ENCODE assay signal across 19 cellular contexts in the genomic region with DNA sequence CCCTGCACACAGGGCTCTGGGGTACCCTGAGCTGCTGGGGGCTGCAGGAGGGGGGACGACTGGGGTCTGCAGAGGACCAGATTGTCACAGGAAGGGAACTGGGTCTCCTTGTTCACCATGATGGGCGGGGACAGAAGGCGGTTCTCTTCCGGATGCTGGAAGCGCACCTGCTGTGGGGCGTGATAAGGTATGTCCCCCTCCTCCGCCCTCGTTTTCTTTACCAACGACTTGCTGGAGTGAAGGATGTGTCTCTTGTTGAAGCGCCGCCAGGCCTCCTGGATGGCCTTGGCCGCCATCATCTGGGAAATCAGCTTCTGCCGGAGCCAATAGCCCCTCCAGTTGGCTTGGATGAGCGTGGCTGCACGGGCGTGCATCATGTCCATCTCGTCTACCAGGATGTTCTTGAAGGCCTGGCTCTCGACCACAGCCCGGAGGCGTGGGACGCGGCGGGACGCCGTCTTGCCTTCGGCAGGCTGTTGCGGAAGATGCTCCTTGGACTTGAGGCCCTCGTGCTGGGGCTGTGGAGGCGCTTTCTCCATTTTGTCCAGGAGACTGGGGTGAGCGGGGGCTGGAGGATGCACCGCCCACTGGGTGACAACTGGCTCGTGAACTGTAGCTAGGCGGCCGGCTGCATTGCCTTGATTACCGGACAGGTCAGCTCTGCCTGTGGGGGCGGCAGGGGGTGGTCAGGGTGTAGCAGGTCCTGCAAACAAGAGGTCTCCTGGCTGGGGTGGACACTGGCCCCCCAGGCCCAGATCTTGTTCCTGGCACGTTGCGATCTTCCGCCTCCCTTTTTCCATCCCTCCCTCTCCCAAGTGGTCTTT. TPM values are rescaled to one million over a fixed set of nuclear protein-coding genes. Genes with fewer than 3 reads are reported as not detected.
DNase-seq lines count a peak whose midpoint lies in the region; ATAC-seq, FAIRE-seq and TF ChIP-seq lines count a peak whose summit lies in the region.
"Had no signal": no experiment of that assay in that cellular context is flagged by ENCODE, and none has a peak within 500 bp of the region (broad histone marks: within the 10 kb centered on the region; RNA-seq: fewer than 3 reads in every experiment).

No MANE protein-coding gene starts in this region.

- H3K4me3 Mint-ChIP-seq in IgD-negative memory B cell, result peak overlapping the region in 1 of 4 donors; percentile 52
- H3K4me3 Mint-ChIP-seq in central memory CD8-positive, alpha-beta T cell, result no peak overlapping the region
- H3K4me3 Mint-ChIP-seq: CD14-positive monocyte; CD8-positive, alpha-beta T cell had no signal

- no peaks in the 10 kb centered on the region for H3K27me3 Mint-ChIP-seq in IgD-negative memory B cell
- H3K27me3 Mint-ChIP-seq in central memory CD8-positive, alpha-beta T cell, result no peaks in the 10 kb centered on the region

- FAIRE-seq in RCC 7860 (lab: Jason Lieb, UNC), result no peak
- FAIRE-seq: A549, D721Med, GM12892 had no signal

- H3K27ac ChIP-seq in neural cell (ENCODE audit: low read length) (no peak overlapping the region), transverse colon (no peak overlapping the region), breast epithelium (no peak overlapping the region)
- H3K27ac ChIP-seq: A549 had no signal

- H2AFZ ChIP-seq in neural cell (ENCODE audit: low read depth, low read length), result no peak overlapping the region

- no peak overlapping the region for H3K4me2 ChIP-seq in neural cell (ENCODE audit: low read length)
- H3K4me2 ChIP-seq: A549 had no signal

- H3K27ac Mint-ChIP-seq in IgD-negative memory B cell, result peak overlapping the region in 2 of 3 donors; percentile 74 to 81
- H3K27ac Mint-ChIP-seq in central memory CD8-positive, alpha-beta T cell (ENCODE audit: low read depth), result peak overlapping the region; percentile 73
- H3K27ac Mint-ChIP-seq: CD8-positive, alpha-beta T cell had no signal

- intact Hi-C loops in transverse colon (cut with DNase I; ENCODE audit: low total_unique reads), result loop anchor here (10.0 kb wide), 1 partner anchor 148 kb away; the partner anchor contains the start of gene SSBP4
- intact Hi-C loops in breast epithelium (cut with DNase I; ENCODE audit: low total_unique reads), result loop anchor here (10.0 kb wide), 1 partner anchor 148 kb away; the partner anchor contains the start of gene SSBP4

- H3K9me3 ChIP-seq in neural cell (ENCODE audit: low read length) (no peaks in the 10 kb centered on the region), transverse colon (no peaks in the 10 kb centered on the region), breast epithelium (no peaks in the 10 kb centered on the region)
- H3K9me3 ChIP-seq: A549 had no signal

- no peak overlapping the region for H3K4me3 ChIP-seq in H7 (ENCODE audit: insufficient read depth, low read depth, low read length)
- H3K4me3 ChIP-seq in neural cell (ENCODE audit: low read length), result no peak overlapping the region
- H3K4me3 ChIP-seq in transverse colon, result no peak overlapping the region
- H3K4me3 ChIP-seq in breast epithelium, result no peak overlapping the region
- H3K4me3 ChIP-seq: A549 had no signal

- no peaks in the 10 kb centered on the region for H4K20me1 ChIP-seq in neural cell (ENCODE audit: insufficient read depth)

- ATAC-seq in central memory CD8-positive, alpha-beta T cell (replicated peaks; ENCODE audit: extremely low read depth, poor library complexity, severe bottlenecking), result no peak
- ATAC-seq in HG03571 (IDR thresholded peaks at IDR 0.05; ENCODE audit: unreplicated experiment), result no peak
- ATAC-seq: A549; CD8-positive, alpha-beta T cell; HCT116 had no signal

- DNase-seq in H7 (peak; percentile 58), transverse colon (no peak), breast epithelium (ENCODE audit: low spot score in 2 of 2) (no peak), RCC 7860 (ENCODE audit: low spot score) (no peak)
- DNase-seq in central memory CD8-positive, alpha-beta T cell (ENCODE audit: low spot score in 2 of 2), result no peak
- DNase-seq: CD8-positive, alpha-beta T cell; COR-L47; DMS153; DMS79 treated with DMSO at 0.1 percent for 48 hours; GDM1 had no signal

- H3K9me3 Mint-ChIP-seq in IgD-negative memory B cell, result no peaks in the 10 kb centered on the region
- H3K9me3 Mint-ChIP-seq in central memory CD8-positive, alpha-beta T cell, result no peaks in the 10 kb centered on the region
- H3K9me3 Mint-ChIP-seq: CD14-positive monocyte; CD8-positive, alpha-beta T cell had no signal

- H3K9ac ChIP-seq in neural cell (ENCODE audit: low read length), result no peak overlapping the region

- no peaks in the 10 kb centered on the region for H3K9me2 ChIP-seq in neural cell (ENCODE audit: insufficient read depth, low read length)

- 91 to 92% methylated on average over 14 to 37 of the region's 39 CpGs for WGBS in transverse colon (ENCODE audit: low coverage in 1 of 2), 2 donors

- H3K36me3 Mint-ChIP-seq in IgD-negative memory B cell, result peaks cover 2% of the 10 kb centered on the region
- H3K36me3 Mint-ChIP-seq in central memory CD8-positive, alpha-beta T cell (ENCODE audit: insufficient read depth), result peaks cover 65% of the 10 kb centered on the region

- H3K79me2 ChIP-seq in neural cell (replicated peaks; ENCODE audit: insufficient read depth, low read length), result no peaks in the 10 kb centered on the region

- TF ChIP-seq POLR2A in transverse colon (IDR thresholded peaks at IDR 0.05) (no peak), breast epithelium (IDR thresholded peaks at IDR 0.05) (no peak)

- TF ChIP-seq RAD21 in neural cell (conservative IDR thresholded peaks at IDR 0.05), result no peak

- H3K36me3 ChIP-seq in H7 (replicated peaks; ENCODE audit: control insufficient read depth, insufficient read depth, low read length), result no peaks in the 10 kb centered on the region
- no peaks in the 10 kb centered on the region for H3K36me3 ChIP-seq in neural cell (ENCODE audit: insufficient read depth, low read length)
- peaks cover 0 to 13% (median 2%) of the 10 kb centered on the region in 4 donors for H3K36me3 ChIP-seq in transverse colon
- H3K36me3 ChIP-seq in breast epithelium, result peaks cover 5% of the 10 kb centered on the region

- H3K27me3 ChIP-seq in H7 (ENCODE audit: control insufficient read depth, insufficient read depth, low read length) (no peaks in the 10 kb centered on the region), neural cell (ENCODE audit: insufficient read depth, low read depth, low read length) (no peaks in the 10 kb centered on the region), transverse colon (no peaks in the 10 kb centered on the region), breast epithelium (no peaks in the 10 kb centered on the region)

- H3F3A ChIP-seq in neural cell (ENCODE audit: insufficient read depth, low read length, poor library complexity, severe bottlenecking), result no peaks in the 10 kb centered on the region

- no peak for TF ChIP-seq CTCF in neural cell (IDR thresholded peaks at IDR 0.05; ENCODE audit: poor library complexity, severe bottlenecking)
- no peak for TF ChIP-seq CTCF in transverse colon (IDR thresholded peaks at IDR 0.05)
- TF ChIP-seq CTCF in breast epithelium (IDR thresholded peaks at IDR 0.05), result no peak

- in situ Hi-C loops in transverse colon (cut with MboI; ENCODE audit: low pct_ligation_motif_present in 1 of 4, low pct_unique_long_range_greater_than_20kb in 1 of 4, low sequenced_read_pairs in 3 of 4), result loop anchor here in 1 of 4 donors (25.0 kb wide), 1 partner anchor 145 kb away; the partner anchor contains the start of gene SSBP4

- H3K4me1 ChIP-seq in transverse colon (no peaks in the 10 kb centered on the region), breast epithelium (no peaks in the 10 kb centered on the region)
- H3K4me1 ChIP-seq: A549 had no signal

- TF ChIP-seq EP300 in neural cell (conservative IDR thresholded peaks at IDR 0.05; ENCODE audit: poor library complexity, severe bottlenecking) (no peak), transverse colon (IDR thresholded peaks at IDR 0.05; ENCODE audit: low read depth) (no peak)

- H3K4me1 Mint-ChIP-seq in IgD-negative memory B cell, result peaks cover 0 to 6% (median 4%) of the 10 kb centered on the region in 3 donors
- H3K4me1 Mint-ChIP-seq in central memory CD8-positive, alpha-beta T cell, result peaks cover 7% of the 10 kb centered on the region

TF ChIP-seq in neural cell, 6 proteins besides CTCF, POLR2A, EP300 and RAD21:
- TF ChIP-seq TAF1 (IDR thresholded peaks at IDR 0.05; ENCODE audit: low read depth) (no peak), POLR2AphosphoS5 (IDR thresholded peaks at IDR 0.05) (peak; percentile 21), SMC3 (conservative IDR thresholded peaks at IDR 0.05; ENCODE audit: poor library complexity) (no peak)

RNA-seq across cellular contexts. Expression of gene IQCN, which starts 7.2 kb away (rescaled TPM):
- 0.55 and 0.76 TPM in 2 replicates for total RNA-seq in H7 (2014; rRNA removed; shearing (Covaris generic))
- polyA plus RNA-seq in IgD-negative memory B cell, result 1.4 TPM
- polyA plus RNA-seq in neural cell, result 2.5 and 3.7 TPM in 2 replicates
- 2.7 and 4.3 TPM in 2 replicates for polyA minus RNA-seq in neural cell
- total RNA-seq in transverse colon, result 10 to 100 TPM in 3 of 4 donors, 1 to 10 TPM in 1; 4.8 to 49.7 (median 17.5) TPM
- total RNA-seq in breast epithelium, result 10 to 100 TPM in 1 of 3 donors, 1 to 10 TPM in 2; 7.0 to 16.6 (median 9.5) TPM
- total RNA-seq: HT1080 had no signal
- polyA plus RNA-seq: CD14-positive monocyte had no signal

RNA-seq across cellular contexts. Expression of gene JUND, which starts 14.3 kb away (rescaled TPM):
- 173 and 181 TPM in 2 replicates for total RNA-seq in H7 (2014; rRNA removed; shearing (Covaris generic))
- 164 TPM for polyA plus RNA-seq in IgD-negative memory B cell
- polyA plus RNA-seq in neural cell, result 94.9 and 134 TPM in 2 replicates
- 150 and 167 TPM in 2 replicates for polyA minus RNA-seq in neural cell
- total RNA-seq in transverse colon, result 1,000 to 10,000 TPM in 3 of 4 donors, 100 to 1,000 TPM in 1; 714 to 2,423 (median 1,288) TPM
- total RNA-seq in breast epithelium, result 100 to 1,000 TPM; 325 to 833 (median 602) TPM

RNA-seq across cellular contexts. Expression of gene PDE4C, which starts 40.8 kb away (rescaled TPM):
- 0.52 and 1.4 TPM in 2 replicates for total RNA-seq in H7 (2014; rRNA removed; shearing (Covaris generic))
- polyA plus RNA-seq in IgD-negative memory B cell (not detected), neural cell (1.6 and 2.6 TPM in 2 replicates)
- 0.24 and 0.93 TPM in 2 replicates for polyA minus RNA-seq in neural cell
- total RNA-seq in transverse colon (10 to 100 TPM in 2 of 4 donors, 1 to 10 TPM in 2; 3.0 to 18.3 (median 7.7) TPM), breast epithelium (1 to 10 TPM in 1 of 3 donors, under 1 TPM in 1, not detected in 1; 0.33 to 1.3 TPM)
- polyA plus RNA-seq: CD14-positive monocyte had no signal

RNA-seq across cellular contexts. Expression of gene LSM4, which starts 55.8 kb away (rescaled TPM):
- 787 and 838 TPM in 2 replicates for total RNA-seq in H7 (2014; rRNA removed; shearing (Covaris generic))
- polyA plus RNA-seq in IgD-negative memory B cell, result 137 TPM
- 382 and 410 TPM in 2 replicates for polyA plus RNA-seq in neural cell
- 127 and 138 TPM in 2 replicates for polyA minus RNA-seq in neural cell
- 100 to 1,000 TPM in 3 of 4 donors, 10 to 100 TPM in 1; 94.3 to 218 (median 175) TPM for total RNA-seq in transverse colon
- 100 to 1,000 TPM in 2 of 3 donors, 10 to 100 TPM in 1; 83.0 to 122 (median 120) TPM for total RNA-seq in breast epithelium
